10 cellular contexts compared by ENCODE assay signal in the genomic region with DNA sequence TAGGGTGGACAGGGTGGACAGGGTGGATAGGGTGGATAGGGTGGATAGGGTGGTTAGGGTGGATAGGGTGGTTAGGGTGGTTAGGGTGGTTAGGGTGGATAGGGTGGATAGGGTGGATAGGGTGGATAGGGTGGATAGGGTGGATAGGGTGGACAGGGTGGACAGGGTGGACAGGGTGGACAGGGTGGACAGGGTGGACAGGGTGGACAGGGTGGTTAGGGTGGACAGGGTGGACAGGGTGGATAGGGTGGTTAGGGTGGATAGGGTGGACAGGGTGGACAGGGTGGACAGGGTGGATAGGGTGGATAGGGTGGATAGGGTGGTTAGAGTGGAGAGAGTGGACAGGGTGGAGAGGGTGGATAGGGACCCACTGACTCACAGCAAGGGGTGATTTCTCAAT. TPM values are rescaled to one million over a fixed set of nuclear protein-coding genes. Genes with fewer than 3 reads are reported as not detected.
DNase-seq lines count a peak whose midpoint lies in the region; ATAC-seq, FAIRE-seq and TF ChIP-seq lines count a peak whose summit lies in the region.
"Not testable (repeated sequence)": the region's sequence is repeated elsewhere in the genome, so short reads cannot be mapped to it uniquely, and the experiment has no call there.
"Had no signal": no experiment of that assay in that cellular context is flagged by ENCODE, and none has a peak within 500 bp of the region (broad histone marks: within the 10 kb centered on the region; RNA-seq: fewer than 3 reads in every experiment).

No MANE protein-coding gene starts in this region.

- H3K36me3 ChIP-seq in IMR-90 (ENCODE audit: control insufficient read depth, insufficient read depth, low read length): peaks cover 30% of the 10 kb centered on the region
- H3K36me3 ChIP-seq in bronchial epithelial cell (ENCODE audit: control insufficient read depth, insufficient read depth, low read length): peaks cover 33% of the 10 kb centered on the region
- peaks cover 4 to 17% of the 10 kb centered on the region in 2 experiments; a peak in 3 of 5 replicates for H3K36me3 ChIP-seq in HepG2 (replicated peaks in 1 of 2; ENCODE audit: control insufficient read depth in 1 of 2, insufficient read depth in 2 of 2, low read length in 2 of 2)
- not testable (repeated sequence) for H3K36me3 ChIP-seq in sigmoid colon

- intact Hi-C loops in IMR-90 (cut with micrococcal nuclease): loop anchor here (10.0 kb wide), 1 partner anchor 363 kb away; no protein-coding TSS in a partner anchor
- intact Hi-C loops in HepG2 (cut with micrococcal nuclease; ENCODE audit: unreplicated experiment); sigmoid colon (cut with DNase I): not testable (repeated sequence)

- not testable (repeated sequence) for H2AFZ ChIP-seq in IMR-90 (replicated peaks; ENCODE audit: low read length, poor library complexity); HepG2 (ENCODE audit: low read length)

- not testable (repeated sequence) for H3K4me3 ChIP-seq in IMR-90 (ENCODE audit: insufficient read depth, low read depth, low read length); bronchial epithelial cell (ENCODE audit: low read depth, low read length); HepG2 (replicated peaks in 1 of 3; ENCODE audit: insufficient read depth in 1 of 3, low read depth in 2 of 3, low read length in 3 of 3); sigmoid colon

- H2BK20ac ChIP-seq in IMR-90 (ENCODE audit: low read depth, low read length): not testable (repeated sequence)

- not testable (repeated sequence) for BruUV-seq in IMR-90 (replicated peaks; lab: Mats Ljungman, UMichigan); HepG2 (replicated peaks; lab: Mats Ljungman, UMichigan)

- H3K79me2 ChIP-seq in HepG2 (ENCODE audit: insufficient read depth, low read length): not testable (repeated sequence)

- not testable (repeated sequence) for H3K4me2 ChIP-seq in IMR-90 (ENCODE audit: low read depth, low read length); HepG2 (ENCODE audit: low read depth, low read length)

- peak overlapping the region; percentile 76 for H2BK5ac ChIP-seq in IMR-90 (ENCODE audit: low read depth, low read length, poor library complexity, severe bottlenecking)

- peak overlapping the region; percentile 83 for H2AK5ac ChIP-seq in IMR-90 (ENCODE audit: low read depth, low read length)

- not testable (repeated sequence) for H3K18ac ChIP-seq in IMR-90 (ENCODE audit: low read depth, low read length)

- not testable (repeated sequence) for H3K27ac ChIP-seq in IMR-90 (ENCODE audit: insufficient read depth, low read length); HepG2 (ENCODE audit: extremely low read length, insufficient read depth, low read length); sigmoid colon

- not testable (repeated sequence) for H4K91ac ChIP-seq in IMR-90 (ENCODE audit: insufficient read depth, low read depth, low read length)

- H3K79me1 ChIP-seq in IMR-90 (ENCODE audit: low read depth in 1 of 2, low read length in 2 of 2): peaks cover 0 to 16% of the 10 kb centered on the region in 2 experiments; a peak in 1 of 4 replicates

- DNase-seq in GM20000 (ENCODE audit: low spot score) (peak; percentile 3), erythroblast (lab: John Stamatoyannopoulos, UW) (peak; percentile 15 to 58), sigmoid colon (peak; percentile 10)
- not testable (repeated sequence) for DNase-seq in IMR-90; bronchial epithelial cell (ENCODE audit: low read depth); HepG2 (ENCODE audit: low spot score)

- POLR2A ChIA-PET in IMR-90 (lab: Charles Lee; ENCODE audit: unreplicated experiment): not testable (repeated sequence)
- POLR2A ChIA-PET in HepG2 (lab: Yijun Ruan, JAX): interaction anchor here (1.6 kb wide), 1 partner anchor 18 kb away, joined by 4 read pairs; no protein-coding TSS in a partner anchor

- not testable (repeated sequence) for ATAC-seq in IMR-90 (ENCODE audit: low read depth); HepG2

- not testable (repeated sequence) for H2BK120ac ChIP-seq in IMR-90 (ENCODE audit: low read depth, low read length)

- H3K4ac ChIP-seq in IMR-90 (ENCODE audit: low read depth, low read length): not testable (repeated sequence)

- not testable (repeated sequence) for H3K23ac ChIP-seq in IMR-90 (ENCODE audit: low read depth, low read length)

- 0 out of 4 replicates have a peak, but pooled peaks of 1 of the 2 experiments have one; percentile 4 for TF ChIP-seq EP300 in HepG2 (IDR thresholded peaks at IDR 0.05; ENCODE audit: low read depth in 2 of 2, low read length in 2 of 2)
- TF ChIP-seq EP300 in HepG2 (CRISPR knock-in tag; IDR thresholded peaks at IDR 0.05; ENCODE audit: borderline replicate concordance); sigmoid colon (IDR thresholded peaks at IDR 0.05): not testable (repeated sequence)

- H4K5ac ChIP-seq in IMR-90 (ENCODE audit: low read depth, low read length): not testable (repeated sequence)

- dilution Hi-C loops in IMR-90 (cut with HindIII; ENCODE audit: low sequenced_read_pairs, unreplicated experiment): not testable (repeated sequence)

- not testable (repeated sequence) for H3K27me3 ChIP-seq in IMR-90 (ENCODE audit: control insufficient read depth, insufficient read depth, low read length); bronchial epithelial cell (ENCODE audit: control insufficient read depth, insufficient read depth, low read length); HepG2 (ENCODE audit: control insufficient read depth in 1 of 2, insufficient read depth in 2 of 2, low read length in 2 of 2); sigmoid colon

- not testable (repeated sequence) for TF ChIP-seq CTCF in GM20000 (IDR thresholded peaks at IDR 0.05; ENCODE audit: extremely low read depth, missing control alignments); IMR-90 (conservative IDR thresholded peaks at IDR 0.05; ENCODE audit: low read depth, low read length); bronchial epithelial cell (IDR thresholded peaks at IDR 0.05; ENCODE audit: insufficient read depth, low read length, severe bottlenecking); HepG2 (CRISPR knock-in tag; IDR thresholded peaks at IDR 0.05); sigmoid colon (IDR thresholded peaks at IDR 0.05)

- not testable (repeated sequence) for H3K9ac ChIP-seq in IMR-90 (ENCODE audit: low read depth, low read length); HepG2 (ENCODE audit: insufficient read depth, low read depth, low read length)

- in situ Hi-C loops in IMR-90 (cut with MboI; ENCODE audit: low sequenced_read_pairs); HepG2 (cut with HindIII; ENCODE audit: extremely low pct_ligation_motif_present, low pct_unique_long_range_greater_than_20kb): not testable (repeated sequence)

- TF ChIP-seq RAD21 in IMR-90 (IDR thresholded peaks at IDR 0.05; ENCODE audit: low read length); HepG2 (CRISPR knock-in tag; IDR thresholded peaks at IDR 0.05): not testable (repeated sequence)

- not testable (repeated sequence) for H3K14ac ChIP-seq in IMR-90 (replicated peaks; ENCODE audit: low read depth, low read length)

- H3K9me3 ChIP-seq in IMR-90 (ENCODE audit: control insufficient read depth, insufficient read depth, low read length); HepG2 (ENCODE audit: low read length); sigmoid colon: not testable (repeated sequence)

- not testable (repeated sequence) for H2AK9ac ChIP-seq in IMR-90 (replicated peaks; ENCODE audit: low read depth, low read length, poor library complexity)

- H4K20me1 ChIP-seq in IMR-90 (ENCODE audit: insufficient read depth, low read length): peaks cover 22% of the 10 kb centered on the region
- H4K20me1 ChIP-seq in HepG2 (ENCODE audit: insufficient read depth, low read length): not testable (repeated sequence)

- TF ChIP-seq POLR2A in IMR-90 (IDR thresholded peaks at IDR 0.05; ENCODE audit: low read depth, low read length); erythroblast (IDR thresholded peaks at IDR 0.05; ENCODE audit: low read length); HepG2 (IDR thresholded peaks at IDR 0.05; ENCODE audit: insufficient read depth in 1 of 2, low read depth in 2 of 2, low read length in 2 of 2); sigmoid colon (IDR thresholded peaks at IDR 0.05): not testable (repeated sequence)

- CTCF ChIA-PET in IMR-90 (lab: Yijun Ruan, JAX): interaction anchor here (1.0 kb wide), 1 partner anchor 117 kb away, joined by 4 read pairs; no protein-coding TSS in a partner anchor
- CTCF ChIA-PET in HepG2 (lab: Yijun Ruan, JAX; ENCODE audit: low intra/inter-chr PET ratio, low total read pairs): not testable (repeated sequence)

- FAIRE-seq in bronchial epithelial cell (lab: Jason Lieb, UNC) (peak; percentile 100), HepG2 (lab: Jason Lieb, UNC) (peak; percentile 49)

- peaks cover 11% of the 10 kb centered on the region for H3K9me1 ChIP-seq in IMR-90 (ENCODE audit: insufficient read depth, low read length)

- not testable (repeated sequence) for H3K4me1 ChIP-seq in IMR-90 (ENCODE audit: control insufficient read depth, insufficient read depth, low read length); sigmoid colon
- peaks cover 81% of the 10 kb centered on the region for H3K4me1 ChIP-seq in HepG2 (ENCODE audit: insufficient read depth, low read length)

- H4K8ac ChIP-seq in IMR-90 (ENCODE audit: low read depth in 2 of 2, low read length in 2 of 2): not testable (repeated sequence)

- not testable (repeated sequence) for H3K56ac ChIP-seq in IMR-90 (ENCODE audit: extremely low read depth, insufficient read depth, low read length)

- not testable (repeated sequence) for H2BK15ac ChIP-seq in IMR-90 (ENCODE audit: low read depth, low read length)

RNA-seq across cellular contexts. Expression of a gene that starts 18.9 kb away (rescaled TPM):
- total RNA-seq in IMR-90 (2012; rRNA removed): 2.0 and 3.1 TPM in 2 replicates
- 59.5 and 64.8 TPM in 2 replicates for polyA plus RNA-seq in IMR-90 (2012; rRNA removed)
- 22.2 and 123 TPM in 2 replicates for polyA plus RNA-seq in IMR-90 (2012; cell fraction: cytosol; rRNA removed)
- 50.5 and 133 TPM in 2 replicates for polyA plus RNA-seq in IMR-90 (2012; cell fraction: nucleus; rRNA removed; ENCODE audit: low replicate concordance)
- total RNA-seq in bronchial epithelial cell: 23.2 and 40.7 TPM in 2 replicates
- total RNA-seq in HepG2 (2016; rRNA removed; fragmentation: Illumina TruSeq; extraction: Trizol): 3.0 and 4.8 TPM in 2 replicates
- 9.1 and 12.6 TPM in 2 replicates for total RNA-seq in HepG2 (2016; cell fraction: cytosol; rRNA removed; fragmentation: Illumina TruSeq; extraction: Trizol; ENCODE audit: low read depth)
- 2.2 and 4.5 TPM in 2 replicates for total RNA-seq in HepG2 (2016; cell fraction: insoluble cytoplasmic fraction; rRNA removed; fragmentation: Illumina TruSeq; extraction: Trizol)
- total RNA-seq in HepG2 (2016; cell fraction: membrane; rRNA removed; fragmentation: Illumina TruSeq; extraction: Trizol): 12.8 and 17.7 TPM in 2 replicates
- 4.1 and 4.4 TPM in 2 replicates for total RNA-seq in HepG2 (2016; cell fraction: nucleus; rRNA removed; fragmentation: Illumina TruSeq; extraction: Trizol)
- polyA plus RNA-seq in HepG2 (2011; rRNA removed): 126 and 165 TPM in 2 replicates
- polyA plus RNA-seq in HepG2 (2011; cell fraction: cytosol; rRNA removed): 143 and 167 TPM in 2 replicates
- polyA plus RNA-seq in HepG2 (2011; cell fraction: nucleus; rRNA removed): 209 and 229 TPM in 2 replicates
- polyA plus RNA-seq in HepG2 (2012): 90.5 and 102 TPM in 2 replicates
- polyA plus RNA-seq in HepG2 (2016; cell fraction: cytosol; fragmentation: Illumina TruSeq; extraction: Trizol; ENCODE audit: low read depth): 28.9 and 29.6 TPM in 2 replicates
- polyA plus RNA-seq in HepG2 (2016; cell fraction: insoluble cytoplasmic fraction; fragmentation: Illumina TruSeq; extraction: Trizol; ENCODE audit: low read depth): 6.0 and 7.0 TPM in 2 replicates
- 31.1 and 34.7 TPM in 2 replicates for polyA plus RNA-seq in HepG2 (2016; cell fraction: membrane; fragmentation: Illumina TruSeq; extraction: Trizol; ENCODE audit: low read depth)
- polyA plus RNA-seq in HepG2 (2016; cell fraction: nucleus; fragmentation: Illumina TruSeq; extraction: Trizol; ENCODE audit: insufficient read depth, low read depth): 13.8 and 14.5 TPM in 2 replicates
- polyA minus RNA-seq in HepG2 (2011; rRNA and poly(A)+ RNA removed; ENCODE audit: low replicate concordance): 18.6 and 182 TPM in 2 replicates
- 50.9 and 52.1 TPM in 2 replicates for polyA minus RNA-seq in HepG2 (2011; cell fraction: cytosol; rRNA and poly(A)+ RNA removed)
- polyA minus RNA-seq in HepG2 (2011; cell fraction: nucleus; rRNA and poly(A)+ RNA removed): 32.4 and 36.7 TPM in 2 replicates
- under 1 TPM; 0.33 to 0.81 (median 0.63) TPM for total RNA-seq in sigmoid colon
- polyA plus RNA-seq in sigmoid colon: 100 to 1,000 TPM; 134 to 254 (median 219) TPM

RNA-seq across cellular contexts. Expression of a gene that starts 59.0 kb away (rescaled TPM):
- 4.8 and 5.6 TPM in 2 replicates for total RNA-seq in IMR-90 (2012; rRNA removed)
- 6.6 and 8.6 TPM in 2 replicates for polyA plus RNA-seq in IMR-90 (2012; rRNA removed)
- 4.2 and 4.5 TPM in 2 replicates for polyA plus RNA-seq in IMR-90 (2012; cell fraction: cytosol; rRNA removed)
- 0.59 and 3.4 TPM in 2 replicates for polyA plus RNA-seq in IMR-90 (2012; cell fraction: nucleus; rRNA removed; ENCODE audit: low replicate concordance)
- 0.79 and 3.8 TPM in 2 replicates for total RNA-seq in bronchial epithelial cell
- total RNA-seq in HepG2 (2016; rRNA removed; fragmentation: Illumina TruSeq; extraction: Trizol): 0.24 and 0.46 TPM in 2 replicates
- not detected in 2 replicates for total RNA-seq in HepG2 (2016; cell fraction: cytosol; rRNA removed; fragmentation: Illumina TruSeq; extraction: Trizol; ENCODE audit: low read depth)
- total RNA-seq in HepG2 (2016; cell fraction: insoluble cytoplasmic fraction; rRNA removed; fragmentation: Illumina TruSeq; extraction: Trizol): 0.17 TPM in 1 of 2 replicates, not detected in the other
- total RNA-seq in HepG2 (2016; cell fraction: membrane; rRNA removed; fragmentation: Illumina TruSeq; extraction: Trizol): 0.40 TPM in 1 of 2 replicates, not detected in the other
- total RNA-seq in HepG2 (2016; cell fraction: nucleus; rRNA removed; fragmentation: Illumina TruSeq; extraction: Trizol): not detected in 2 replicates
- polyA plus RNA-seq in HepG2 (2011; rRNA removed): 0.21 and 0.37 TPM in 2 replicates
- 0.28 and 0.64 TPM in 2 replicates for polyA plus RNA-seq in HepG2 (2011; cell fraction: cytosol; rRNA removed)
- polyA plus RNA-seq in HepG2 (2011; cell fraction: nucleus; rRNA removed): 0.38 TPM in 1 of 2 replicates, not detected in the other
- polyA plus RNA-seq in HepG2 (2012): 0.45 TPM in 1 of 2 replicates, not detected in the other
- not detected in 2 replicates for polyA plus RNA-seq in HepG2 (2016; cell fraction: cytosol; fragmentation: Illumina TruSeq; extraction: Trizol; ENCODE audit: low read depth)
- not detected in 2 replicates for polyA plus RNA-seq in HepG2 (2016; cell fraction: insoluble cytoplasmic fraction; fragmentation: Illumina TruSeq; extraction: Trizol; ENCODE audit: low read depth)
- 0.43 TPM in 1 of 2 replicates, not detected in the other for polyA plus RNA-seq in HepG2 (2016; cell fraction: membrane; fragmentation: Illumina TruSeq; extraction: Trizol; ENCODE audit: low read depth)
- not detected in 2 replicates for polyA plus RNA-seq in HepG2 (2016; cell fraction: nucleus; fragmentation: Illumina TruSeq; extraction: Trizol; ENCODE audit: insufficient read depth, low read depth)
- 0.82 and 10.2 TPM in 2 replicates for polyA minus RNA-seq in HepG2 (2011; rRNA and poly(A)+ RNA removed; ENCODE audit: low replicate concordance)
- polyA minus RNA-seq in HepG2 (2011; cell fraction: cytosol; rRNA and poly(A)+ RNA removed): not detected in 2 replicates
- not detected in 2 replicates for polyA minus RNA-seq in HepG2 (2011; cell fraction: nucleus; rRNA and poly(A)+ RNA removed)
- total RNA-seq in sigmoid colon: 10 to 100 TPM in 3 of 4 donors, 1 to 10 TPM in 1; 6.4 to 26.3 (median 19.6) TPM
- 10 to 100 TPM; 10.0 to 31.2 (median 16.4) TPM for polyA plus RNA-seq in sigmoid colon
- total RNA-seq: G401, HT1080 had no signal
- polyA plus RNA-seq: A549; CD4-positive, alpha-beta memory T cell had no signal
